10 cellular contexts compared by ENCODE assay signal in the genomic region with DNA sequence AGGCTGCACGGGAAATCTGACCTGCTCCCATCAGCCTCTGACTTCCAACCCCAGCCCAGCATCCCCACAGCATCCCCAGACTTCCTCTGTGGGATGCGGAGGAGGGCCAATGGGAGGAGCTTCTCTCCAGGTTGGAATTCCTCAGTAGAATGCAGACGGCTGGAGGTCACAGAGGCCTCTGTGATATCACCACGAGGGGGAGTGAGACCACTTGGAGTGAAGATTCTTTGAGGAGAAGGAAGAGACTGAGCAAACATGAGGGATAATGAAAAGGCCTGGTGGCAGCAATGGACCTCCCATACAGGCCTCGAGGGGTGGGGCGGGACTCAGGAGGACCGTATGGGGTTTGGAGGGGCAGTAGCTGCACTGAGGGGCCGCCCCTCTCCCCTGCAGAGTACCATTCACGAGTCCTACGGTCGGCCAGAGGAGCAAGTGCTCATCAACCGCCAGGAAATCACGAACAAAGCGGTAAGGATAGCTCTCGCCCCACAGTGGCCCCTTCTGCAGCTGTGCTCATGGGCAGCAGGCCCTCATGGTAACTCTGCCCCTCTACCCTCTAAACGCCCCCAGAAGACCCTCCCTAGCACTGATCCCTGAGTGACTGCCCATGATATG. TPM values are rescaled to one million over a fixed set of nuclear protein-coding genes. Genes with fewer than 3 reads are reported as not detected.
A peak's percentile ranks its signal among the peaks of the same experiment; 100 is the strongest.
DNase-seq lines count a peak whose midpoint lies in the region; TF ChIP-seq lines count a peak whose summit lies in the region.
"Had no signal": no experiment of that assay in that cellular context is flagged by ENCODE, and none has a peak within 500 bp of the region (broad histone marks: within the 10 kb centered on the region; RNA-seq: fewer than 3 reads in every experiment).

Gene CATSPER4, plus strand, starts transcription at position 230 of the 615 bp plus-strand sequence. Its CDS starts 26 bp downstream, at position 256.

- TF ChIP-seq CTCF in MCF 10A (IDR thresholded peaks at IDR 0.05; ENCODE audit: unreplicated experiment) = no peak
- no peak for TF ChIP-seq CTCF in breast epithelium (IDR thresholded peaks at IDR 0.05)
- TF ChIP-seq CTCF in thyroid gland (IDR thresholded peaks at IDR 0.05) = peak in 4 of 6 experiments; percentile 27 to 53 (median 38)

- H3K27ac ChIP-seq in breast epithelium = no peak within 1 kb of the TSS
- H3K27ac ChIP-seq in SJCRH30 = no peak within 1 kb of the TSS
- no peak within 1 kb of the TSS for H3K27ac ChIP-seq in thyroid gland

- H3K27me3 Mint-ChIP-seq in MCF 10A (ENCODE audit: insufficient read depth, unreplicated experiment) = peaks cover 8% of the 10 kb centered on the region
- H3K27me3 Mint-ChIP-seq in activated CD4-positive, alpha-beta memory T cell treated with anti-CD3 and anti-CD28 coated beads, Interleukin-2, amount 10 ng/mL, durations not matched to agents 7 days and 5 days = peaks cover 9% of the 10 kb centered on the region
- H3K27me3 Mint-ChIP-seq: naive thymus-derived CD8-positive, alpha-beta T cell had no signal

- BruUV-seq in MCF 10A (replicated peaks; lab: Mats Ljungman, UMichigan) = no TSS peak

- no peak for TF ChIP-seq POLR2A in breast epithelium (IDR thresholded peaks at IDR 0.05)
- TF ChIP-seq POLR2A in thyroid gland (IDR thresholded peaks at IDR 0.05) = no peak

- DNase-seq in MCF 10A (ENCODE audit: unreplicated experiment) (peak; percentile 17), breast epithelium (ENCODE audit: low spot score in 2 of 2) (no peak), SJCRH30 (peak; percentile 43 to 51), foreskin melanocyte (peak; percentile 11), thyroid gland (peak; percentile 64 to 65), germinal center (ENCODE audit: low spot score) (no peak), T1000 (lab: John Stamatoyannopoulos, UW) (no peak)
- no peak for DNase-seq in activated CD4-positive, alpha-beta memory T cell treated with anti-CD3 and anti-CD28 coated beads, Interleukin-2, amount 10 ng/mL, durations not matched to agents 7 days and 5 days

- CTCF ChIA-PET in MCF 10A (lab: Yijun Ruan, JAX) = interaction anchor here (0.9 kb wide), 1 partner anchor 201 kb away, joined by 3 read pairs; no protein-coding TSS in a partner anchor
- CTCF ChIA-PET in activated CD4-positive, alpha-beta memory T cell treated with anti-CD3 and anti-CD28 coated beads, Interleukin-2, amount 10 ng/mL, durations not matched to agents 7 days and 5 days (lab: Charles Lee) = interaction anchor here (1.7 to 2.9 kb wide), 2 partner anchors 20 to 43 kb away, joined by 3 to 22 read pairs; partner anchors contain the start of gene CEP85

- H3K4me1 Mint-ChIP-seq in MCF 10A (ENCODE audit: insufficient read depth, unreplicated experiment) = no peaks in the 10 kb centered on the region
- H3K4me1 Mint-ChIP-seq in activated CD4-positive, alpha-beta memory T cell treated with anti-CD3 and anti-CD28 coated beads, Interleukin-2, amount 10 ng/mL, durations not matched to agents 7 days and 5 days = peaks cover 21% of the 10 kb centered on the region

- peak within 1 kb of the TSS; percentile 63 for H3K27ac Mint-ChIP-seq in MCF 10A (ENCODE audit: low read depth, unreplicated experiment)
- H3K27ac Mint-ChIP-seq in activated CD4-positive, alpha-beta memory T cell treated with anti-CD3 and anti-CD28 coated beads, Interleukin-2, amount 10 ng/mL, durations not matched to agents 7 days and 5 days = no peak within 1 kb of the TSS

- H3K36me3 Mint-ChIP-seq in MCF 10A (ENCODE audit: insufficient read depth, unreplicated experiment) = peaks cover 43% of the 10 kb centered on the region
- H3K36me3 Mint-ChIP-seq in activated CD4-positive, alpha-beta memory T cell treated with anti-CD3 and anti-CD28 coated beads, Interleukin-2, amount 10 ng/mL, durations not matched to agents 7 days and 5 days (ENCODE audit: low read depth) = no peaks in the 10 kb centered on the region

- no peaks in the 10 kb centered on the region for H3K9me3 Mint-ChIP-seq in MCF 10A (ENCODE audit: unreplicated experiment)
- H3K9me3 Mint-ChIP-seq in activated CD4-positive, alpha-beta memory T cell treated with anti-CD3 and anti-CD28 coated beads, Interleukin-2, amount 10 ng/mL, durations not matched to agents 7 days and 5 days = no peaks in the 10 kb centered on the region
- H3K9me3 Mint-ChIP-seq: naive thymus-derived CD8-positive, alpha-beta T cell had no signal

- H3K9me3 ChIP-seq in breast epithelium = no peaks in the 10 kb centered on the region
- no peaks in the 10 kb centered on the region for H3K9me3 ChIP-seq in SJCRH30 (replicated peaks)
- H3K9me3 ChIP-seq in thyroid gland = no peaks in the 10 kb centered on the region

- no peak within 1 kb of the TSS for H3K4me3 Mint-ChIP-seq in MCF 10A (ENCODE audit: unreplicated experiment)
- H3K4me3 Mint-ChIP-seq in activated CD4-positive, alpha-beta memory T cell treated with anti-CD3 and anti-CD28 coated beads, Interleukin-2, amount 10 ng/mL, durations not matched to agents 7 days and 5 days = no peak within 1 kb of the TSS

- no peaks in the 10 kb centered on the region for H3K27me3 ChIP-seq in breast epithelium
- no peaks in the 10 kb centered on the region for H3K27me3 ChIP-seq in SJCRH30
- H3K27me3 ChIP-seq in thyroid gland = no peaks in the 10 kb centered on the region

- H3K4me1 ChIP-seq in breast epithelium (no peaks in the 10 kb centered on the region), SJCRH30 (no peaks in the 10 kb centered on the region), thyroid gland (no peaks in the 10 kb centered on the region)

- intact Hi-C loops in MCF 10A (cut with micrococcal nuclease) = no loop called here
- intact Hi-C loops in breast epithelium (cut with DNase I; ENCODE audit: low total_unique reads) = no loop called here
- intact Hi-C loops in thyroid gland (cut with DNase I) = no loop called here

- H3K36me3 ChIP-seq in breast epithelium = no peaks in the 10 kb centered on the region
- no peaks in the 10 kb centered on the region for H3K36me3 ChIP-seq in SJCRH30
- peaks cover 5 to 8% of the 10 kb centered on the region in 2 donors for H3K36me3 ChIP-seq in thyroid gland

- H3K4me3 ChIP-seq in breast epithelium (no peak within 1 kb of the TSS), SJCRH30 (no peak within 1 kb of the TSS), thyroid gland (replicated peaks in 1 of 3) (no peak within 1 kb of the TSS)

- POLR2A ChIA-PET in MCF 10A (lab: Yijun Ruan, JAX) = no interaction called here
- POLR2A ChIA-PET in activated CD4-positive, alpha-beta memory T cell treated with anti-CD3 and anti-CD28 coated beads, Interleukin-2, amount 10 ng/mL, durations not matched to agents 7 days and 5 days (lab: Charles Lee) = interaction anchor here (1.5 to 2.5 kb wide), 2 partner anchors 44 to 172 kb away, joined by 3 to 11 read pairs; partner anchors contain the start of gene CEP85

- WGBS in thyroid gland, 2 donors = 40 to 52% methylated on average over 15 of the region's 16 CpGs

RNA-seq across cellular contexts. Expression of gene CATSPER4, which starts in this region (rescaled TPM):
- not detected in 2 replicates for total RNA-seq in MCF 10A (2022)
- total RNA-seq in breast epithelium = not detected
- total RNA-seq in SJCRH30 (2014; rRNA removed; shearing (Covaris generic)) = not detected in 2 replicates
- not detected for total RNA-seq in thyroid gland
- total RNA-seq in activated CD4-positive, alpha-beta memory T cell treated with anti-CD3 and anti-CD28 coated beads, Interleukin-2, amount 10 ng/mL, durations not matched to agents 7 days and 5 days = not detected
- total RNA-seq: naive thymus-derived CD8-positive, alpha-beta T cell; subcutaneous adipose tissue had no signal

Comparison
In these comparisons a context has a peak if more than half of its experiments do, and no peak if none do; other contexts are left out.
1. Peak in DNase-seq in MCF 10A; RNA of the gene not detected or under 1 TPM.
2. Peak in DNase-seq in SJCRH30; RNA of the gene not detected or under 1 TPM.
3. Peak in DNase-seq in thyroid gland; RNA of the gene not detected or under 1 TPM.
4. CTCF ChIP-seq: peak in thyroid gland (4 of 6); none in MCF 10A (single experiment) and breast epithelium (0 of 3).